In the genomic region with DNA sequence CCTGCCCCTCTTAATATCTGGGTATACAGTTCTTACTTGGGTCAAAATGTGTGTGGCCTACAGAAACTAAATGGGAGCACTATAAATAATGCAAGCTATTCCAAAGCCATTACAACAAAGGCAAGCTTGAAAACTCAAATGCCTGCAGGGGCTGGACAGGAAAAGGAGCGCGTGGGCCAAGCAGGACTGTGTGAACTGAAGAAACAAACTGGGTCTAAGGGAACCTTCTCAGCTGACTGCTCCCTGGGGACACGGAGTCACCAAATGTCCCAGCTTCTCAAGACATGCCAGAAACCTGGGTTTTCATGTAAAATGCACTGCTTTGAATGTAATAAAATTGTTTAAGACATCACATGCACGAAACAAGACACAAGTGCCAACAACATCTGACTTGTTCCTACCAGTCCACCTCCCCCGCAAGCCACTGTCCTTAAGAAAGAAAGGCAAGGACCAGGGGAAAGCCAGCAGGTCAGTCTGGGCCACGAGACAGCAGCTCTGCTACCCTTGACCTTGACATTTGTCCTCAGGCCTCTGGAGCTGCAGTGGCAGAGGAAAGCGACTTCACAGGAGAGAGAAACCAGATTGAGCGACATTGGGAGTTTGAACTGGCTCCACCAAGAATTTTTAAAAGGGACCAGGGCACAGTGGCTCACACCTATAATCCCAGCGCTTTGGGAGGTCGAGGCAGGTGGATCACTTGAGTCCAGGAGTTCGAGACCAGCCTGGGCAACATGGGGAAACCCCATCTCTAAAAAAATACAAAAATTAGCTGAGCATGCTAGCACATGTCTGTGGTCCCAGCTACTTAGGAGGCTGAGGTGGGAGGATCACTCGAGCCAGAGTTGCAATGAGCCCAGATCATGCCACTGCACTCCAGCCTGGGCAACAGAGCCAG, we compare ENCODE assay signal across 1 cellular context.
A peak's percentile ranks its signal among the peaks of the same experiment; 100 is the strongest.
TF ChIP-seq lines count a peak whose summit lies in the region.

No MANE protein-coding gene starts in this region.

TF ChIP-seq in HepG2, 621 proteins besides CTCF, POLR2A, EP300 and RAD21 (continued from another document and continues in another):
- TF ChIP-seq, protein P1, sequence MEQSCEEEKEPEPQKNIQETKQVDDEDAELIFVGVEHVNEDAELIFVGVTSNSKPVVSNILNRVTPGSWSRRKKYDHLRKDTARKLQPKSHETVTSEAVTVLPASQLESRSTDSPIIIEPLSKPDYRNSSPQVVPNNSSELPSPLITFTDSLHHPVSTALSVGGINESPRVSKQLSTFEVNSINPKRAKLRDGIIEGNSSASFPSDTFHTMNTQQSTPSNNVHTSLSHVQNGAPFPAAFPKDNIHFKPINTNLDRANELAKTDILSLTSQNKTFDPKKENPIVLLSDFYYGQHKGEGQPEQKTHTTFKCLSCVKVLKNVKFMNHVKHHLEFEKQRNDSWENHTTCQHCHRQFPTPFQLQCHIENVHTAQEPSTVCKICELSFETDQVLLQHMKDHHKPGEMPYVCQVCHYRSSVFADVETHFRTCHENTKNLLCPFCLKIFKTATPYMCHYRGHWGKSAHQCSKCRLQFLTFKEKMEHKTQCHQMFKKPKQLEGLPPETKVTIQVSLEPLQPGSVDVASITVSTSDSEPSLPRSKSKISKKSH (CRISPR knock-in tag; IDR thresholded peaks at IDR 0.05; ENCODE audit: borderline replicate concordance): no peak
- TF ChIP-seq, protein P2, sequence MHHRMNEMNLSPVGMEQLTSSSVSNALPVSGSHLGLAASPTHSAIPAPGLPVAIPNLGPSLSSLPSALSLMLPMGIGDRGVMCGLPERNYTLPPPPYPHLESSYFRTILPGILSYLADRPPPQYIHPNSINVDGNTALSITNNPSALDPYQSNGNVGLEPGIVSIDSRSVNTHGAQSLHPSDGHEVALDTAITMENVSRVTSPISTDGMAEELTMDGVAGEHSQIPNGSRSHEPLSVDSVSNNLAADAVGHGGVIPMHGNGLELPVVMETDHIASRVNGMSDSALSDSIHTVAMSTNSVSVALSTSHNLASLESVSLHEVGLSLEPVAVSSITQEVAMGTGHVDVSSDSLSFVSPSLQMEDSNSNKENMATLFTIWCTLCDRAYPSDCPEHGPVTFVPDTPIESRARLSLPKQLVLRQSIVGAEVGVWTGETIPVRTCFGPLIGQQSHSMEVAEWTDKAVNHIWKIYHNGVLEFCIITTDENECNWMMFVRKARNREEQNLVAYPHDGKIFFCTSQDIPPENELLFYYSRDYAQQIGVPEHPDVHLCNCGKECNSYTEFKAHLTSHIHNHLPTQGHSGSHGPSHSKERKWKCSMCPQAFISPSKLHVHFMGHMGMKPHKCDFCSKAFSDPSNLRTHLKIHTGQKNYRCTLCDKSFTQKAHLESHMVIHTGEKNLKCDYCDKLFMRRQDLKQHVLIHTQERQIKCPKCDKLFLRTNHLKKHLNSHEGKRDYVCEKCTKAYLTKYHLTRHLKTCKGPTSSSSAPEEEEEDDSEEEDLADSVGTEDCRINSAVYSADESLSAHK (CRISPR knock-in tag; IDR thresholded peaks at IDR 0.05; ENCODE audit: borderline replicate concordance): no peak
- TF ChIP-seq ZNF317 (CRISPR knock-in tag; IDR thresholded peaks at IDR 0.05) (no peak), ZNF674 (CRISPR knock-in tag; IDR thresholded peaks at IDR 0.05; ENCODE audit: low read depth) (no peak), CCDC6 (CRISPR knock-in tag; IDR thresholded peaks at IDR 0.05) (no peak), ATF7-NPFF (CRISPR knock-in tag; IDR thresholded peaks at IDR 0.05; ENCODE audit: low read depth) (no peak), SATB2 (CRISPR knock-in tag; IDR thresholded peaks at IDR 0.05) (no peak), ZNF766 (CRISPR knock-in tag; IDR thresholded peaks at IDR 0.05; ENCODE audit: borderline replicate concordance) (no peak), GTF3A (CRISPR knock-in tag; conservative IDR thresholded peaks at IDR 0.05) (no peak), SRSF1 (optimal IDR thresholded peaks at IDR 0.05; ENCODE audit: low read depth, low read length) (no peak), SOX6 (IDR thresholded peaks at IDR 0.05) (no peak), SOX6 (CRISPR knock-in tag; IDR thresholded peaks at IDR 0.05) (no peak; the same call in 1 of the 2 replicates), ZNF780A (CRISPR knock-in tag; IDR thresholded peaks at IDR 0.05) (no peak), HNRNPL (IDR thresholded peaks at IDR 0.05; ENCODE audit: low read depth, low read length) (no peak), FOSL2 (CRISPR knock-in tag; IDR thresholded peaks at IDR 0.05) (no peak)
- TF ChIP-seq, protein P3, sequence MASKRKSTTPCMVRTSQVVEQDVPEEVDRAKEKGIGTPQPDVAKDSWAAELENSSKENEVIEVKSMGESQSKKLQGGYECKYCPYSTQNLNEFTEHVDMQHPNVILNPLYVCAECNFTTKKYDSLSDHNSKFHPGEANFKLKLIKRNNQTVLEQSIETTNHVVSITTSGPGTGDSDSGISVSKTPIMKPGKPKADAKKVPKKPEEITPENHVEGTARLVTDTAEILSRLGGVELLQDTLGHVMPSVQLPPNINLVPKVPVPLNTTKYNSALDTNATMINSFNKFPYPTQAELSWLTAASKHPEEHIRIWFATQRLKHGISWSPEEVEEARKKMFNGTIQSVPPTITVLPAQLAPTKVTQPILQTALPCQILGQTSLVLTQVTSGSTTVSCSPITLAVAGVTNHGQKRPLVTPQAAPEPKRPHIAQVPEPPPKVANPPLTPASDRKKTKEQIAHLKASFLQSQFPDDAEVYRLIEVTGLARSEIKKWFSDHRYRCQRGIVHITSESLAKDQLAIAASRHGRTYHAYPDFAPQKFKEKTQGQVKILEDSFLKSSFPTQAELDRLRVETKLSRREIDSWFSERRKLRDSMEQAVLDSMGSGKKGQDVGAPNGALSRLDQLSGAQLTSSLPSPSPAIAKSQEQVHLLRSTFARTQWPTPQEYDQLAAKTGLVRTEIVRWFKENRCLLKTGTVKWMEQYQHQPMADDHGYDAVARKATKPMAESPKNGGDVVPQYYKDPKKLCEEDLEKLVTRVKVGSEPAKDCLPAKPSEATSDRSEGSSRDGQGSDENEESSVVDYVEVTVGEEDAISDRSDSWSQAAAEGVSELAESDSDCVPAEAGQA (IDR thresholded peaks at IDR 0.05; ENCODE audit: low read depth): no peak
- TF ChIP-seq, protein P3 (CRISPR knock-in tag; IDR thresholded peaks at IDR 0.05; ENCODE audit: borderline replicate concordance): no peak
- TF ChIP-seq, protein P4, sequence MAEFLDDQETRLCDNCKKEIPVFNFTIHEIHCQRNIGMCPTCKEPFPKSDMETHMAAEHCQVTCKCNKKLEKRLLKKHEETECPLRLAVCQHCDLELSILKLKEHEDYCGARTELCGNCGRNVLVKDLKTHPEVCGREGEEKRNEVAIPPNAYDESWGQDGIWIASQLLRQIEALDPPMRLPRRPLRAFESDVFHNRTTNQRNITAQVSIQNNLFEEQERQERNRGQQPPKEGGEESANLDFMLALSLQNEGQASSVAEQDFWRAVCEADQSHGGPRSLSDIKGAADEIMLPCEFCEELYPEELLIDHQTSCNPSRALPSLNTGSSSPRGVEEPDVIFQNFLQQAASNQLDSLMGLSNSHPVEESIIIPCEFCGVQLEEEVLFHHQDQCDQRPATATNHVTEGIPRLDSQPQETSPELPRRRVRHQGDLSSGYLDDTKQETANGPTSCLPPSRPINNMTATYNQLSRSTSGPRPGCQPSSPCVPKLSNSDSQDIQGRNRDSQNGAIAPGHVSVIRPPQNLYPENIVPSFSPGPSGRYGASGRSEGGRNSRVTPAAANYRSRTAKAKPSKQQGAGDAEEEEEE (CRISPR knock-in tag; IDR thresholded peaks at IDR 0.05; ENCODE audit: borderline replicate concordance): no peak
- TF ChIP-seq, protein P5, sequence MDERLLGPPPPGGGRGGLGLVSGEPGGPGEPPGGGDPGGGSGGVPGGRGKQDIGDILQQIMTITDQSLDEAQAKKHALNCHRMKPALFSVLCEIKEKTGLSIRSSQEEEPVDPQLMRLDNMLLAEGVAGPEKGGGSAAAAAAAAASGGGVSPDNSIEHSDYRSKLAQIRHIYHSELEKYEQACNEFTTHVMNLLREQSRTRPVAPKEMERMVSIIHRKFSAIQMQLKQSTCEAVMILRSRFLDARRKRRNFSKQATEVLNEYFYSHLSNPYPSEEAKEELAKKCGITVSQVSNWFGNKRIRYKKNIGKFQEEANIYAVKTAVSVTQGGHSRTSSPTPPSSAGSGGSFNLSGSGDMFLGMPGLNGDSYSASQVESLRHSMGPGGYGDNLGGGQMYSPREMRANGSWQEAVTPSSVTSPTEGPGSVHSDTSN (CRISPR knock-in tag; IDR thresholded peaks at IDR 0.05): no peak
- TF ChIP-seq, protein P6, sequence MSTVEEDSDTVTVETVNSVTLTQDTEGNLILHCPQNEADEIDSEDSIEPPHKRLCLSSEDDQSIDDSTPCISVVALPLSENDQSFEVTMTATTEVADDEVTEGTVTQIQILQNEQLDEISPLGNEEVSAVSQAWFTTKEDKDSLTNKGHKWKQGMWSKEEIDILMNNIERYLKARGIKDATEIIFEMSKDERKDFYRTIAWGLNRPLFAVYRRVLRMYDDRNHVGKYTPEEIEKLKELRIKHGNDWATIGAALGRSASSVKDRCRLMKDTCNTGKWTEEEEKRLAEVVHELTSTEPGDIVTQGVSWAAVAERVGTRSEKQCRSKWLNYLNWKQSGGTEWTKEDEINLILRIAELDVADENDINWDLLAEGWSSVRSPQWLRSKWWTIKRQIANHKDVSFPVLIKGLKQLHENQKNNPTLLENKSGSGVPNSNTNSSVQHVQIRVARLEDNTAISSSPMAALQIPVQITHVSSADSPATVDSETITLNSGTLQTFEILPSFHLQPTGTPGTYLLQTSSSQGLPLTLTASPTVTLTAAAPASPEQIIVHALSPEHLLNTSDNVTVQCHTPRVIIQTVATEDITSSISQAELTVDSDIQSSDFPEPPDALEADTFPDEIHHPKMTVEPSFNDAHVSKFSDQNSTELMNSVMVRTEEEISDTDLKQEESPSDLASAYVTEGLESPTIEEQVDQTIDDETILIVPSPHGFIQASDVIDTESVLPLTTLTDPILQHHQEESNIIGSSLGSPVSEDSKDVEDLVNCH (CRISPR knock-in tag; IDR thresholded peaks at IDR 0.05): no peak
- TF ChIP-seq, protein P7, sequence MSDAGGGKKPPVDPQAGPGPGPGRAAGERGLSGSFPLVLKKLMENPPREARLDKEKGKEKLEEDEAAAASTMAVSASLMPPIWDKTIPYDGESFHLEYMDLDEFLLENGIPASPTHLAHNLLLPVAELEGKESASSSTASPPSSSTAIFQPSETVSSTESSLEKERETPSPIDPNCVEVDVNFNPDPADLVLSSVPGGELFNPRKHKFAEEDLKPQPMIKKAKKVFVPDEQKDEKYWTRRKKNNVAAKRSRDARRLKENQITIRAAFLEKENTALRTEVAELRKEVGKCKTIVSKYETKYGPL (CRISPR knock-in tag; IDR thresholded peaks at IDR 0.05): no peak
- TF ChIP-seq, protein P8, sequence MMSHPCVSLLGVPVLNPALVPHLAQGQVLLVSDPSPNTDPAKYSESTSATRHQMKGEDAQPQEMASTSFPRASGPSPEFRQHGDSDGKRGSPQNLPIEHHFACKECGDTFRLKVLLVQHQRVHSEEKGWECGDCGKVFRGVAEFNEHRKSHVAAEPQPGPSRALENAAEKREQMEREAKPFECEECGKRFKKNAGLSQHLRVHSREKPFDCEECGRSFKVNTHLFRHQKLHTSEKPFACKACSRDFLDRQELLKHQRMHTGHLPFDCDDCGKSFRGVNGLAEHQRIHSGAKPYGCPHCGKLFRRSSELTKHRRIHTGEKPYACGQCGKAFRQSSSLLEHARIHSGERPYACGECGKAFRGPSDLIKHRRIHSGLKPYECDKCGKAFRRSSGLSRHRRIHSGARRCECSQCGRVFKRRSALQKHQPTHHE (CRISPR knock-in tag; IDR thresholded peaks at IDR 0.05; ENCODE audit: borderline replicate concordance): no peak
- TF ChIP-seq, protein P9, sequence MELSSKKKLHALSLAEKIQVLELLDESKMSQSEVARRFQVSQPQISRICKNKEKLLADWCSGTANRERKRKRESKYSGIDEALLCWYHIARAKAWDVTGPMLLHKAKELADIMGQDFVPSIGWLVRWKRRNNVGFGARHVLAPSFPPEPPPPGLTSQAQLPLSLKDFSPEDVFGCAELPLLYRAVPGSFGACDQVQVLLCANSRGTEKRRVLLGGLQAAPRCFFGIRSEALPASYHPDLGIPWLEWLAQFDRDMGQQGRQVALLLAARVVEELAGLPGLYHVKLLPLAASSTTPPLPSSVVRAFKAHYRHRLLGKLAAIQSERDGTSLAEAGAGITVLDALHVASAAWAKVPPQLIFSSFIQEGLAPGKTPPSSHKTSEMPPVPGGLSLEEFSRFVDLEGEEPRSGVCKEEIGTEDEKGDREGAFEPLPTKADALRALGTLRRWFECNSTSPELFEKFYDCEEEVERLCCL (CRISPR knock-in tag; IDR thresholded peaks at IDR 0.05; ENCODE audit: borderline replicate concordance): 0 out of 2 replicates have a peak, but pooled peaks have one; percentile 20
- TF ChIP-seq, protein P10, sequence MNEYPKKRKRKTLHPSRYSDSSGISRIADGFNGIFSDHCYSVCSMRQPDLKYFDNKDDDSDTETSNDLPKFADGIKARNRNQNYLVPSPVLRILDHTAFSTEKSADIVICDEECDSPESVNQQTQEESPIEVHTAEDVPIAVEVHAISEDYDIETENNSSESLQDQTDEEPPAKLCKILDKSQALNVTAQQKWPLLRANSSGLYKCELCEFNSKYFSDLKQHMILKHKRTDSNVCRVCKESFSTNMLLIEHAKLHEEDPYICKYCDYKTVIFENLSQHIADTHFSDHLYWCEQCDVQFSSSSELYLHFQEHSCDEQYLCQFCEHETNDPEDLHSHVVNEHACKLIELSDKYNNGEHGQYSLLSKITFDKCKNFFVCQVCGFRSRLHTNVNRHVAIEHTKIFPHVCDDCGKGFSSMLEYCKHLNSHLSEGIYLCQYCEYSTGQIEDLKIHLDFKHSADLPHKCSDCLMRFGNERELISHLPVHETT (CRISPR knock-in tag; conservative IDR thresholded peaks at IDR 0.05): no peak
- TF ChIP-seq, protein P11, sequence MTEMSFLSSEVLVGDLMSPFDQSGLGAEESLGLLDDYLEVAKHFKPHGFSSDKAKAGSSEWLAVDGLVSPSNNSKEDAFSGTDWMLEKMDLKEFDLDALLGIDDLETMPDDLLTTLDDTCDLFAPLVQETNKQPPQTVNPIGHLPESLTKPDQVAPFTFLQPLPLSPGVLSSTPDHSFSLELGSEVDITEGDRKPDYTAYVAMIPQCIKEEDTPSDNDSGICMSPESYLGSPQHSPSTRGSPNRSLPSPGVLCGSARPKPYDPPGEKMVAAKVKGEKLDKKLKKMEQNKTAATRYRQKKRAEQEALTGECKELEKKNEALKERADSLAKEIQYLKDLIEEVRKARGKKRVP (CRISPR knock-in tag; IDR thresholded peaks at IDR 0.05): no peak
